In genomic region chr11:118907051-118907748, GRCh38 we compare ENCODE assay signal across 1 cellular context.
TF ChIP-seq lines count a peak whose summit lies in the region.

No MANE protein-coding gene starts in this region.

TF ChIP-seq in HepG2, 621 proteins besides CTCF, POLR2A, EP300 and RAD21 (continued from another document):
- TF ChIP-seq FOXK1 (CRISPR knock-in tag; IDR thresholded peaks at IDR 0.05; ENCODE audit: borderline replicate concordance, low read depth) (peak; percentile 42; the same call in 1 of the 2 replicates), ZNF383 (CRISPR knock-in tag; IDR thresholded peaks at IDR 0.05; ENCODE audit: borderline replicate concordance) (no peak), GLI4 (CRISPR knock-in tag; IDR thresholded peaks at IDR 0.05; ENCODE audit: borderline replicate concordance) (no peak), CHD4 (IDR thresholded peaks at IDR 0.05; ENCODE audit: borderline replicate concordance, low read length) (no peak), ZMYM4 (CRISPR knock-in tag; IDR thresholded peaks at IDR 0.05) (peak; percentile 34; the same call in 1 of the 2 replicates), SYNCRIP (IDR thresholded peaks at IDR 0.05; ENCODE audit: insufficient read depth, low read depth, low read length) (no peak), ZNF33A (CRISPR knock-in tag; IDR thresholded peaks at IDR 0.05; ENCODE audit: borderline replicate concordance) (no peak), SRSF9 (IDR thresholded peaks at IDR 0.05; ENCODE audit: borderline replicate concordance, insufficient read depth, low read depth, low read length, poor library complexity, severe bottlenecking) (no peak), AKAP8 (CRISPR knock-in tag; IDR thresholded peaks at IDR 0.05) (no peak), ZNF567 (CRISPR knock-in tag; IDR thresholded peaks at IDR 0.05; ENCODE audit: borderline replicate concordance) (no peak), SALL1 (CRISPR knock-in tag; IDR thresholded peaks at IDR 0.05) (peak; percentile 62; the same call in 1 of the 2 replicates), EZH2 (conservative IDR thresholded peaks at IDR 0.05; ENCODE audit: low read depth, low read length) (no peak), KLF11 (CRISPR knock-in tag; IDR thresholded peaks at IDR 0.05) (peak; percentile 79; the same call in 1 of the 2 replicates), ZNF558 (CRISPR knock-in tag; IDR thresholded peaks at IDR 0.05; ENCODE audit: borderline replicate concordance) (no peak)
